Comparison of ENCODE assay signal across 12 cellular contexts in the genomic region with DNA sequence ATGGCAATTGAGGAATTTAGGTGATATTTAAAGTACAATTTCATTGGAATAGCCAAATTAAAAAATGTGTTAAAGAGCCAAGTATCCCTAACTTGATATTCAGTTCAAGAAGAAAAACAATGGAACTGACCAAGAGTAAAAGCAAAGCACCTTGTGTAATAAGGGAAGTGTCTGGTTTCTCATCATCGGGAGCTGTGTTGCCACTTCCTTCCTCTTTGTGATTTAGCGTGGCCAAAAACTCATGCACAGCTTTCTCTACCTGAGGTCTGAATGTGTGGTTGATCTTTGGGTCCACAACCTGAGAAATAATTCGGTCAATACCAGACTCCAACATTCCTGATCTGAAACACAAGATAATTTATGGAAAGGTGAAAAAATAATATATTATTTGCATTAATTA. TPM values are rescaled to one million over a fixed set of nuclear protein-coding genes. Genes with fewer than 3 reads are reported as not detected.
DNase-seq lines count a peak whose midpoint lies in the region; ATAC-seq and TF ChIP-seq lines count a peak whose summit lies in the region.
"Had no signal": no experiment of that assay in that cellular context is flagged by ENCODE, and none has a peak within 500 bp of the region (broad histone marks: within the 10 kb centered on the region; RNA-seq: fewer than 3 reads in every experiment).

No MANE protein-coding gene starts in this region.

- no peak for TF ChIP-seq CTCF in GM20000 (IDR thresholded peaks at IDR 0.05; ENCODE audit: extremely low read depth, missing control alignments)

- H3K27me3 Mint-ChIP-seq in T-helper 17 cell, result no peaks in the 10 kb centered on the region
- H3K27me3 Mint-ChIP-seq: CD4-positive, CD25-positive, alpha-beta regulatory T cell had no signal

- H3K4me1 Mint-ChIP-seq in T-helper 17 cell, result peaks cover 24% of the 10 kb centered on the region

- H3K27ac Mint-ChIP-seq in T-helper 17 cell, result no peak overlapping the region

- H3K4me3 Mint-ChIP-seq in T-helper 17 cell, result no peak overlapping the region
- H3K4me3 Mint-ChIP-seq: CD4-positive, CD25-positive, alpha-beta regulatory T cell had no signal

- ATAC-seq in HG03196 (IDR thresholded peaks at IDR 0.05; ENCODE audit: unreplicated experiment), result peak; percentile 58
- peak; percentile 60 for ATAC-seq in T-helper 17 cell

- DNase-seq in GDM1 (lab: John Stamatoyannopoulos, UW) (peak; percentile 10), GM20000 (ENCODE audit: low spot score) (peak; percentile 25), T-helper 17 cell (no peak), NCI-H1436 (lab: John Stamatoyannopoulos, UW) (no peak), epidermal melanocyte (ENCODE audit: insufficient read length, low spot score) (no peak), iPS-NIHi7 (ENCODE audit: extremely low spot score) (no peak), NCI-H446 treated with DMSO at 0.1 percent for 48 hours (lab: John Stamatoyannopoulos, UW) (no peak)
- DNase-seq: activated CD4-positive, alpha-beta T cell treated with anti-CD3 and anti-CD28 coated beads, Interleukin-2, amount 50 U/mL, for 1 hour; central memory CD4-positive, alpha-beta T cell; NCI-H2171 had no signal

- H3K36me3 Mint-ChIP-seq in T-helper 17 cell (ENCODE audit: low read depth), result peaks cover 12% of the 10 kb centered on the region

- no peaks in the 10 kb centered on the region for H3K9me3 ChIP-seq in T-helper 17 cell (ENCODE audit: control insufficient read depth, low read length, poor library complexity, severe bottlenecking)

RNA-seq across cellular contexts. Expression of gene BOD1L1, which starts 12.4 kb away (rescaled TPM):
- total RNA-seq in T-helper 17 cell, result 10 to 100 TPM; 43.1 to 50.8 TPM

Comparison
In these comparisons a context has a peak if more than half of its experiments do, and no peak if none do; other contexts are left out.
1. DNase-seq: peak in GDM1 (single experiment) and GM20000 (single experiment); none in T-helper 17 cell (0 of 3), NCI-H1436 (single experiment), epidermal melanocyte (single experiment), iPS-NIHi7 (single experiment) and NCI-H446 treated with DMSO at 0.1 percent for 48 hours (single experiment).